15 cellular contexts compared by ENCODE assay signal in genomic region chr17:78141437-78142112, GRCh38. TPM values are rescaled to one million over a fixed set of nuclear protein-coding genes. Genes with fewer than 3 reads are reported as not detected.
DNase-seq lines count a peak whose midpoint lies in the region; ATAC-seq and TF ChIP-seq lines count a peak whose summit lies in the region.
"Had no signal": no experiment of that assay in that cellular context is flagged by ENCODE, and none has a peak within 500 bp of the region (broad histone marks: within the 10 kb centered on the region; RNA-seq: fewer than 3 reads in every experiment).

No MANE protein-coding gene starts in this region.

- H3K36me3 Mint-ChIP-seq in activated T-cell treated with anti-CD3 and anti-CD28 coated beads, Interleukin-2, amount 50 U/mL, for 24 hours (ENCODE audit: low read depth) = peaks cover 50% of the 10 kb centered on the region
- no peaks in the 10 kb centered on the region for H3K36me3 Mint-ChIP-seq in endodermal cell (ENCODE audit: low read depth)
- H3K36me3 Mint-ChIP-seq in stimulated activated memory B cell treated with anti-CD40 and anti-IgM and Interleukin-4, amounts not matched to agents 10 μg/mL and 1 μg/mL and 100 μg/mL, for 72 hours = peaks cover 50% of the 10 kb centered on the region

- H3K27me3 Mint-ChIP-seq in activated T-cell treated with anti-CD3 and anti-CD28 coated beads, Interleukin-2, amount 50 U/mL, for 24 hours = no peaks in the 10 kb centered on the region
- peaks cover 10% of the 10 kb centered on the region for H3K27me3 Mint-ChIP-seq in endodermal cell (ENCODE audit: insufficient read depth)
- H3K27me3 Mint-ChIP-seq in stimulated activated memory B cell treated with anti-CD40 and anti-IgM and Interleukin-4, amounts not matched to agents 10 μg/mL and 1 μg/mL and 100 μg/mL, for 72 hours = no peaks in the 10 kb centered on the region
- H3K27me3 Mint-ChIP-seq: activated naive CD8-positive, alpha-beta T cell; IgD-negative memory B cell had no signal

- 91 to 92% methylated on average over 14 to 20 of the region's 20 CpGs for WGBS in endodermal cell (ENCODE audit: insufficient coverage in 1 of 2, insufficient read length in 1 of 2), 2 experiments

- no peak for TF ChIP-seq CTCF in endodermal cell (conservative IDR thresholded peaks at IDR 0.05)

- ATAC-seq in stimulated activated memory B cell treated with anti-CD40 and anti-IgM and Interleukin-4, amounts not matched to agents 10 μg/mL and 1 μg/mL and 100 μg/mL, for 72 hours = no peak
- ATAC-seq: gastroesophageal sphincter had no signal

- no peak overlapping the region for H3K4me3 Mint-ChIP-seq in activated T-cell treated with anti-CD3 and anti-CD28 coated beads, Interleukin-2, amount 50 U/mL, for 24 hours
- H3K4me3 Mint-ChIP-seq in endodermal cell = no peak overlapping the region
- peak overlapping the region; percentile 23 for H3K4me3 Mint-ChIP-seq in stimulated activated memory B cell treated with anti-CD40 and anti-IgM and Interleukin-4, amounts not matched to agents 10 μg/mL and 1 μg/mL and 100 μg/mL, for 72 hours
- H3K4me3 Mint-ChIP-seq: activated naive CD8-positive, alpha-beta T cell had no signal

- H3K4me3 ChIP-seq in endodermal cell (ENCODE audit: low read length) = no peak overlapping the region

- H3K9ac ChIP-seq in endodermal cell (ENCODE audit: extremely low read depth, low read length, poor library complexity, severe bottlenecking) = no peak overlapping the region

- H3K4me1 Mint-ChIP-seq in activated T-cell treated with anti-CD3 and anti-CD28 coated beads, Interleukin-2, amount 50 U/mL, for 24 hours (ENCODE audit: low read depth) = peaks cover 57% of the 10 kb centered on the region
- H3K4me1 Mint-ChIP-seq in endodermal cell = no peaks in the 10 kb centered on the region
- H3K4me1 Mint-ChIP-seq in stimulated activated memory B cell treated with anti-CD40 and anti-IgM and Interleukin-4, amounts not matched to agents 10 μg/mL and 1 μg/mL and 100 μg/mL, for 72 hours = peaks cover 93% of the 10 kb centered on the region

- DNase-seq in activated T-cell treated with anti-CD3 and anti-CD28 coated beads, Interleukin-2, amount 50 U/mL, for 24 hours = no peak
- DNase-seq in activated T-cell treated with anti-CD3 and anti-CD28 coated beads, Interleukin-2, amount 50 U/mL, for 48 hours = no peak
- peak; percentile 61 for DNase-seq in endodermal cell
- DNase-seq in C1 segment of cervical spinal cord (lab: John Stamatoyannopoulos, UW) = no peak
- no peak for DNase-seq in activated effector memory CD4-positive, alpha-beta T cell treated with anti-CD3 and anti-CD28 coated beads, Interleukin-2, amount 50 U/mL, for 16 hours
- DNase-seq: 8988T; cortex of kidney; NCI-H187; NK-92 treated with Interleukin-12 subunit alpha and Interleukin-12 subunit beta, amount 100 ng/mL, for 24 hours; SW 1271 had no signal

- no peak overlapping the region for H3K27ac ChIP-seq in endodermal cell (ENCODE audit: low read depth, low read length)

- H3K9me3 ChIP-seq in endodermal cell (ENCODE audit: control insufficient read depth, low read length) = no peaks in the 10 kb centered on the region
- H3K9me3 ChIP-seq: gastroesophageal sphincter had no signal

- no peaks in the 10 kb centered on the region for H3K9me3 Mint-ChIP-seq in activated T-cell treated with anti-CD3 and anti-CD28 coated beads, Interleukin-2, amount 50 U/mL, for 24 hours
- H3K9me3 Mint-ChIP-seq in endodermal cell = no peaks in the 10 kb centered on the region
- H3K9me3 Mint-ChIP-seq in stimulated activated memory B cell treated with anti-CD40 and anti-IgM and Interleukin-4, amounts not matched to agents 10 μg/mL and 1 μg/mL and 100 μg/mL, for 72 hours = no peaks in the 10 kb centered on the region
- H3K9me3 Mint-ChIP-seq: IgD-negative memory B cell had no signal

- no peaks in the 10 kb centered on the region for H3K36me3 ChIP-seq in endodermal cell (ENCODE audit: control insufficient read depth, insufficient read depth, low read length)
- H3K36me3 ChIP-seq: gastroesophageal sphincter had no signal

- no peaks in the 10 kb centered on the region for H3K4me1 ChIP-seq in endodermal cell (ENCODE audit: control insufficient read depth, insufficient read depth, low read length)

- H3K27ac Mint-ChIP-seq in activated T-cell treated with anti-CD3 and anti-CD28 coated beads, Interleukin-2, amount 50 U/mL, for 24 hours = peak overlapping the region; percentile 50
- H3K27ac Mint-ChIP-seq in endodermal cell = no peak overlapping the region
- H3K27ac Mint-ChIP-seq in stimulated activated memory B cell treated with anti-CD40 and anti-IgM and Interleukin-4, amounts not matched to agents 10 μg/mL and 1 μg/mL and 100 μg/mL, for 72 hours = peak overlapping the region; percentile 99

- H3K27me3 ChIP-seq in endodermal cell (ENCODE audit: control insufficient read depth, insufficient read depth, low read length, poor library complexity, severe bottlenecking) = no peaks in the 10 kb centered on the region
- H3K27me3 ChIP-seq: gastroesophageal sphincter had no signal

RNA-seq across cellular contexts. Expression of gene C17orf99, which starts 4.6 kb away (rescaled TPM):
- not detected for total RNA-seq in endodermal cell
- not detected for polyA plus RNA-seq in endodermal cell (2013, experiment 1 of 2)
- not detected for polyA plus RNA-seq in endodermal cell (2013, experiment 2 of 2)
- total RNA-seq: gastroesophageal sphincter, H4 had no signal
- polyA plus RNA-seq: IgD-negative memory B cell had no signal

RNA-seq across cellular contexts. Expression of gene TMC8, which starts 11.0 kb away (rescaled TPM):
- 1 to 10 TPM in 1 of 2 donors, under 1 TPM in 1; 0.90 to 3.0 TPM for total RNA-seq in endodermal cell
- 0.07 TPM for polyA plus RNA-seq in endodermal cell (2013, experiment 1 of 2)
- 0.12 TPM for polyA plus RNA-seq in endodermal cell (2013, experiment 2 of 2)

RNA-seq across cellular contexts. Expression of gene TMC6, which starts 13.0 kb away (rescaled TPM):
- 100 to 1,000 TPM; 143 to 149 TPM for total RNA-seq in endodermal cell
- 30.0 TPM for polyA plus RNA-seq in endodermal cell (2013, experiment 1 of 2)
- polyA plus RNA-seq in endodermal cell (2013, experiment 2 of 2) = 29.6 TPM

RNA-seq across cellular contexts. Expression of gene SYNGR2, which starts 26.8 kb away (rescaled TPM):
- 10 to 100 TPM; 39.2 to 39.6 TPM for total RNA-seq in endodermal cell
- polyA plus RNA-seq in endodermal cell (2013, experiment 1 of 2) = 21.7 TPM
- 16.9 TPM for polyA plus RNA-seq in endodermal cell (2013, experiment 2 of 2)

RNA-seq across cellular contexts. Expression of gene TK1, which starts 45.3 kb away (rescaled TPM):
- total RNA-seq in endodermal cell = 10 to 100 TPM; 81.0 to 97.4 TPM
- polyA plus RNA-seq in endodermal cell (2013, experiment 1 of 2) = 44.3 TPM
- polyA plus RNA-seq in endodermal cell (2013, experiment 2 of 2) = 48.8 TPM
